Comparison of ENCODE assay signal across 22 cellular contexts in genomic region chr4:99845179-99845578, GRCh38. TPM values are rescaled to one million over a fixed set of nuclear protein-coding genes. Genes with fewer than 3 reads are reported as not detected.
DNase-seq lines count a peak whose midpoint lies in the region; ATAC-seq and TF ChIP-seq lines count a peak whose summit lies in the region.
"Had no signal": no experiment of that assay in that cellular context is flagged by ENCODE, and none has a peak within 500 bp of the region (broad histone marks: within the 10 kb centered on the region; RNA-seq: fewer than 3 reads in every experiment).

No MANE protein-coding gene starts in this region.

- no peak for ATAC-seq in activated naive CD8-positive, alpha-beta T cell treated with anti-CD3 and anti-CD28 coated beads, Interleukin-2, amount 50 U/mL, for 24 hours
- no peak for ATAC-seq in GM21786 (IDR thresholded peaks at IDR 0.05; ENCODE audit: unreplicated experiment)
- ATAC-seq: left lobe of liver, mucosa of descending colon, right lobe of liver, Right ventricle myocardium inferior had no signal

- H3K4me3 Mint-ChIP-seq in activated naive CD4-positive, alpha-beta T cell treated with anti-CD3 and anti-CD28 coated beads, Interleukin-2, amount 50 U/mL, for 24 hours: no peak overlapping the region
- H3K4me3 Mint-ChIP-seq in activated naive CD8-positive, alpha-beta T cell treated with anti-CD3 and anti-CD28 coated beads, Interleukin-2, amount 50 U/mL, for 24 hours: no peak overlapping the region

- no peaks in the 10 kb centered on the region for H3K27me3 Mint-ChIP-seq in activated naive CD4-positive, alpha-beta T cell treated with anti-CD3 and anti-CD28 coated beads, Interleukin-2, amount 50 U/mL, for 24 hours
- no peaks in the 10 kb centered on the region for H3K27me3 Mint-ChIP-seq in activated naive CD8-positive, alpha-beta T cell treated with anti-CD3 and anti-CD28 coated beads, Interleukin-2, amount 50 U/mL, for 24 hours

- in situ Hi-C loops in GM13976 (cut with MboI; ENCODE audit: low sequenced_read_pairs, unreplicated experiment): no loop called here

- peak overlapping the region; percentile 94 for H3K27ac Mint-ChIP-seq in activated naive CD4-positive, alpha-beta T cell treated with anti-CD3 and anti-CD28 coated beads, Interleukin-2, amount 50 U/mL, for 24 hours
- H3K27ac Mint-ChIP-seq in activated naive CD8-positive, alpha-beta T cell treated with anti-CD3 and anti-CD28 coated beads, Interleukin-2, amount 50 U/mL, for 24 hours: peak overlapping the region; percentile 87

- no peak overlapping the region for H3K4me3 ChIP-seq in osteoblast (ENCODE audit: insufficient read depth, low read length)
- H3K4me3 ChIP-seq: esophagus muscularis mucosa, mucosa of descending colon, right lobe of liver had no signal

- H3K36me3 ChIP-seq in osteoblast (ENCODE audit: insufficient read depth, low read length): no peaks in the 10 kb centered on the region
- H3K36me3 ChIP-seq: esophagus muscularis mucosa, right lobe of liver had no signal

- H2AFZ ChIP-seq in osteoblast (ENCODE audit: low read length): no peak overlapping the region

- no peaks in the 10 kb centered on the region for H4K20me1 ChIP-seq in osteoblast (ENCODE audit: insufficient read depth, low read length)

- no peak for DNase-seq in activated naive CD4-positive, alpha-beta T cell (lab: John Stamatoyannopoulos, UW)
- DNase-seq in SK-N-DZ (ENCODE audit: low spot score): peak; percentile 90
- no peak for DNase-seq in activated naive CD8-positive, alpha-beta T cell treated with anti-CD3 and anti-CD28 coated beads, Interleukin-2, amount 50 U/mL, for 24 hours
- DNase-seq in GM13976 (ENCODE audit: low spot score): no peak
- DNase-seq in osteoblast (ENCODE audit: insufficient read length, low spot score, missing footprints): no peak
- DNase-seq: amniotic stem cell; caudate nucleus; COR-L47; effector CD4-positive, alpha-beta T cell; EL; KBM-7; mucosa of descending colon; NCI-H187 treated with DMSO at 0.1 percent for 48 hours; right lobe of liver; stimulated activated CD4-positive, alpha-beta T cell treated with anti-CD3 and anti-CD28 coated beads, Interleukin-1b, Interleukin-23, amount 100 ng/mL, for 48 hours had no signal

- no peaks in the 10 kb centered on the region for H3K79me2 ChIP-seq in osteoblast (ENCODE audit: insufficient read depth, low read length)

- H3K27ac ChIP-seq in osteoblast (ENCODE audit: low read depth, low read length): no peak overlapping the region
- H3K27ac ChIP-seq: right lobe of liver had no signal

- H3K9me3 Mint-ChIP-seq in activated naive CD4-positive, alpha-beta T cell treated with anti-CD3 and anti-CD28 coated beads, Interleukin-2, amount 50 U/mL, for 24 hours: no peaks in the 10 kb centered on the region
- H3K9me3 Mint-ChIP-seq in activated naive CD8-positive, alpha-beta T cell treated with anti-CD3 and anti-CD28 coated beads, Interleukin-2, amount 50 U/mL, for 24 hours: no peaks in the 10 kb centered on the region

- peaks cover 12% of the 10 kb centered on the region for H3K36me3 Mint-ChIP-seq in activated naive CD4-positive, alpha-beta T cell treated with anti-CD3 and anti-CD28 coated beads, Interleukin-2, amount 50 U/mL, for 24 hours
- H3K36me3 Mint-ChIP-seq in activated naive CD8-positive, alpha-beta T cell treated with anti-CD3 and anti-CD28 coated beads, Interleukin-2, amount 50 U/mL, for 24 hours (ENCODE audit: low read depth): peaks cover 56% of the 10 kb centered on the region

- H3K4me2 ChIP-seq in osteoblast (ENCODE audit: insufficient read depth, low read length): no peak overlapping the region

- no peaks in the 10 kb centered on the region for H3K27me3 ChIP-seq in osteoblast (ENCODE audit: insufficient read depth, low read length)
- H3K27me3 ChIP-seq: esophagus muscularis mucosa, right lobe of liver had no signal

- no peaks in the 10 kb centered on the region for H3K4me1 ChIP-seq in osteoblast (ENCODE audit: insufficient read depth, low read length)
- H3K4me1 ChIP-seq: right lobe of liver had no signal

- TF ChIP-seq CTCF in GM13976 (IDR thresholded peaks at IDR 0.05; ENCODE audit: borderline replicate concordance, control extremely low read depth, extremely low read depth, insufficient read depth, missing control alignments): no peak
- TF ChIP-seq CTCF in osteoblast (IDR thresholded peaks at IDR 0.05; ENCODE audit: extremely low read depth, low read depth, low read length): no peak

- H3K9me3 ChIP-seq in osteoblast (ENCODE audit: low read depth, low read length): no peaks in the 10 kb centered on the region
- H3K9me3 ChIP-seq: esophagus muscularis mucosa, mucosa of descending colon, right lobe of liver had no signal

- H3K4me1 Mint-ChIP-seq in activated naive CD4-positive, alpha-beta T cell treated with anti-CD3 and anti-CD28 coated beads, Interleukin-2, amount 50 U/mL, for 24 hours: peaks cover 74% of the 10 kb centered on the region
- peaks cover 73% of the 10 kb centered on the region for H3K4me1 Mint-ChIP-seq in activated naive CD8-positive, alpha-beta T cell treated with anti-CD3 and anti-CD28 coated beads, Interleukin-2, amount 50 U/mL, for 24 hours

RNA-seq across cellular contexts. Expression of gene DAPP1, which starts 28.6 kb away (rescaled TPM):
- not detected in 2 replicates for polyA plus RNA-seq in SK-N-DZ (2014; cell fraction: cytosol; rRNA removed)
- polyA plus RNA-seq in SK-N-DZ (2014; cell fraction: nucleus; rRNA removed): not detected in 2 replicates
- not detected in 2 replicates for total RNA-seq in osteoblast
- total RNA-seq: NCI-H460, osteocyte had no signal

RNA-seq across cellular contexts. Expression of gene LAMTOR3, which starts 49.0 kb away (rescaled TPM):
- polyA plus RNA-seq in SK-N-DZ (2014; cell fraction: cytosol; rRNA removed): 45.5 and 59.8 TPM in 2 replicates
- polyA plus RNA-seq in SK-N-DZ (2014; cell fraction: nucleus; rRNA removed): 25.9 and 38.7 TPM in 2 replicates
- total RNA-seq in osteoblast: 39.5 and 42.0 TPM in 2 replicates
